In genomic region chr16:68842964-68843481, GRCh38 we compare ENCODE assay signal across 8 cellular contexts. TPM values are rescaled to one million over a fixed set of nuclear protein-coding genes. Genes with fewer than 3 reads are reported as not detected.
DNase-seq lines count a peak whose midpoint lies in the region; ATAC-seq and TF ChIP-seq lines count a peak whose summit lies in the region.
"Not testable (repeated sequence)": the region's sequence is repeated elsewhere in the genome, so short reads cannot be mapped to it uniquely, and the experiment has no call there.

No MANE protein-coding gene starts in this region.

- not testable (repeated sequence) for H3K36me3 ChIP-seq in BLaER1; Panc1 (ENCODE audit: control insufficient read depth, insufficient read depth, low read length); duodenal mucosa (ENCODE audit: control insufficient read depth in 1 of 2, insufficient read depth in 2 of 2, low read length in 2 of 2); iPS-15b (ENCODE audit: control insufficient read depth, insufficient read depth, low read length); stomach

- not testable (repeated sequence) for H3K36me3 Mint-ChIP-seq in HFFc6 (ENCODE audit: low read depth); natural killer cell treated with Interleukin-12 subunit alpha and Interleukin-12 subunit beta and Interleukin-15 and Interleukin-18, amount 100 ng/mL, for 72 hours
- peaks cover 16% of the 10 kb centered on the region for H3K36me3 Mint-ChIP-seq in activated T-helper 2 cell treated with anti-CD3 and anti-CD28 coated beads, Interferon-gamma antibody, Interleukin-2, Interleukin-4, amounts not matched to agents 10 μg/mL and 5 μg/mL and 100 μg/mL, durations not matched to agents 14 hours and 24 hours and 36 hours (ENCODE audit: low read depth)

- not testable (repeated sequence) for TF ChIP-seq POLR2A in stomach (IDR thresholded peaks at IDR 0.05)

- H3K27me3 Mint-ChIP-seq in HFFc6 (ENCODE audit: insufficient read depth); activated T-helper 2 cell treated with anti-CD3 and anti-CD28 coated beads, Interferon-gamma antibody, Interleukin-2, Interleukin-4, amounts not matched to agents 10 μg/mL and 5 μg/mL and 100 μg/mL, durations not matched to agents 14 hours and 24 hours and 36 hours (ENCODE audit: low read depth); natural killer cell treated with Interleukin-12 subunit alpha and Interleukin-12 subunit beta and Interleukin-15 and Interleukin-18, amount 100 ng/mL, for 72 hours: not testable (repeated sequence)

- H3K9me3 Mint-ChIP-seq in HFFc6; activated T-helper 2 cell treated with anti-CD3 and anti-CD28 coated beads, Interferon-gamma antibody, Interleukin-2, Interleukin-4, amounts not matched to agents 10 μg/mL and 5 μg/mL and 100 μg/mL, durations not matched to agents 14 hours and 24 hours and 36 hours; natural killer cell treated with Interleukin-12 subunit alpha and Interleukin-12 subunit beta and Interleukin-15 and Interleukin-18, amount 100 ng/mL, for 72 hours: not testable (repeated sequence)

- not testable (repeated sequence) for BruUV-seq in Panc1 (replicated peaks; lab: Mats Ljungman, UMichigan)

- H3K4me1 ChIP-seq in BLaER1 (peaks cover 15% of the 10 kb centered on the region), stomach (peaks cover 0 to 33% (median 13%) of the 10 kb centered on the region in 4 donors)
- not testable (repeated sequence) for H3K4me1 ChIP-seq in Panc1 (ENCODE audit: control insufficient read depth, insufficient read depth, low read length); duodenal mucosa (ENCODE audit: control insufficient read depth in 1 of 2, insufficient read depth in 2 of 2, low read length in 2 of 2); iPS-15b (ENCODE audit: control insufficient read depth, insufficient read depth, low read length)

- H3K9me3 ChIP-seq in BLaER1; Panc1 (ENCODE audit: control insufficient read depth, insufficient read depth, low read depth, low read length); duodenal mucosa (ENCODE audit: control insufficient read depth in 1 of 2, low read length in 2 of 2); iPS-15b (ENCODE audit: control insufficient read depth, insufficient read depth, low read length); stomach: not testable (repeated sequence)

- not testable (repeated sequence) for TF ChIP-seq EP300 in stomach (IDR thresholded peaks at IDR 0.05)

- TF ChIP-seq CTCF in HFFc6 (IDR thresholded peaks at IDR 0.05); Panc1 (IDR thresholded peaks at IDR 0.05); stomach (IDR thresholded peaks at IDR 0.05): not testable (repeated sequence)

- peak overlapping the region; percentile 95 for H3K27ac ChIP-seq in BLaER1
- H3K27ac ChIP-seq in Panc1 (ENCODE audit: low read length): peak overlapping the region; percentile 90
- peak overlapping the region; percentile 26 for H3K27ac ChIP-seq in duodenal mucosa (ENCODE audit: low read depth, low read length)
- H3K27ac ChIP-seq in stomach: peak overlapping the region in 4 of 5 donors; percentile 79 to 91 (median 86)

- not testable (repeated sequence) for H4K20me1 ChIP-seq in BLaER1

- H3K4me1 Mint-ChIP-seq in HFFc6 (ENCODE audit: low read depth): peaks cover 24% of the 10 kb centered on the region
- H3K4me1 Mint-ChIP-seq in activated T-helper 2 cell treated with anti-CD3 and anti-CD28 coated beads, Interferon-gamma antibody, Interleukin-2, Interleukin-4, amounts not matched to agents 10 μg/mL and 5 μg/mL and 100 μg/mL, durations not matched to agents 14 hours and 24 hours and 36 hours (ENCODE audit: low read depth): peaks cover 21% of the 10 kb centered on the region
- H3K4me1 Mint-ChIP-seq in natural killer cell treated with Interleukin-12 subunit alpha and Interleukin-12 subunit beta and Interleukin-15 and Interleukin-18, amount 100 ng/mL, for 72 hours (ENCODE audit: low read depth in 2 of 2): peaks cover 19 to 23% of the 10 kb centered on the region in 2 donors

- WGBS in stomach, 5 donors: 46 to 53% (median 51%) methylated on average over 21 to 23 of the region's 23 CpGs

- H3K4me3 ChIP-seq in BLaER1: peak overlapping the region; percentile 83
- H3K4me3 ChIP-seq in Panc1 (ENCODE audit: low read depth in 2 of 2, low read length in 2 of 2): peak overlapping the region; percentile 83 to 87
- H3K4me3 ChIP-seq in duodenal mucosa (ENCODE audit: low read depth in 1 of 2, low read length in 2 of 2): peak overlapping the region; percentile 90 to 95
- H3K4me3 ChIP-seq in iPS-15b (ENCODE audit: low read depth, low read length): peak overlapping the region; percentile 87
- H3K4me3 ChIP-seq in stomach: peak overlapping the region; percentile 67 to 97 (median 77)

- DNase-seq in HFFc6; activated T-helper 2 cell treated with anti-CD3 and anti-CD28 coated beads, Interferon-gamma antibody, Interleukin-2, Interleukin-4, amounts not matched to agents 10 μg/mL and 5 μg/mL and 100 μg/mL, durations not matched to agents 14 hours and 24 hours and 36 hours (ENCODE audit: low spot score); natural killer cell treated with Interleukin-12 subunit alpha and Interleukin-12 subunit beta and Interleukin-15 and Interleukin-18, amount 100 ng/mL, for 72 hours (ENCODE audit: low spot score); stomach: not testable (repeated sequence)
- DNase-seq in Panc1 (ENCODE audit: low read depth, low spot score): peak; percentile 33

- H3K27me3 ChIP-seq in BLaER1; Panc1 (ENCODE audit: control insufficient read depth, insufficient read depth, low read length); duodenal mucosa (ENCODE audit: control insufficient read depth in 1 of 2, insufficient read depth in 2 of 2, low read length in 2 of 2); iPS-15b (ENCODE audit: control insufficient read depth, insufficient read depth, low read length); stomach: not testable (repeated sequence)

- POLR2A ChIA-PET in Panc1 (lab: Charles Lee): interaction anchor here (0.7 kb wide), 1 partner anchor 9 kb away, joined by 3 read pairs; no protein-coding TSS in a partner anchor

- intact Hi-C loops in Panc1 (cut with micrococcal nuclease; ENCODE audit: unreplicated experiment): not testable (repeated sequence)
- intact Hi-C loops in activated T-helper 2 cell treated with anti-CD3 and anti-CD28 coated beads, Interferon-gamma antibody, Interleukin-2, Interleukin-4, amounts not matched to agents 10 μg/mL and 5 μg/mL and 100 μg/mL, durations not matched to agents 14 hours and 24 hours and 36 hours (cut with micrococcal nuclease): loop anchor here (1.0 to 10.0 kb wide), 4 partner anchors 86 to 922 kb away; partner anchors contain the start of genes CHTF8, UTP4 and WWP2
- intact Hi-C loops in stomach (cut with DNase I; ENCODE audit: low total_unique reads): loop anchor here (10.0 kb wide), 1 partner anchor 282 kb away; no protein-coding TSS in a partner anchor

- H3K4me2 ChIP-seq in BLaER1: peak overlapping the region; percentile 91

- H3K27ac Mint-ChIP-seq in HFFc6: peak overlapping the region; percentile 92
- H3K27ac Mint-ChIP-seq in activated T-helper 2 cell treated with anti-CD3 and anti-CD28 coated beads, Interferon-gamma antibody, Interleukin-2, Interleukin-4, amounts not matched to agents 10 μg/mL and 5 μg/mL and 100 μg/mL, durations not matched to agents 14 hours and 24 hours and 36 hours: peak overlapping the region; percentile 87
- peak overlapping the region; percentile 84 to 85 for H3K27ac Mint-ChIP-seq in natural killer cell treated with Interleukin-12 subunit alpha and Interleukin-12 subunit beta and Interleukin-15 and Interleukin-18, amount 100 ng/mL, for 72 hours

- H3K4me3 Mint-ChIP-seq in HFFc6: peak overlapping the region; percentile 97
- H3K4me3 Mint-ChIP-seq in activated T-helper 2 cell treated with anti-CD3 and anti-CD28 coated beads, Interferon-gamma antibody, Interleukin-2, Interleukin-4, amounts not matched to agents 10 μg/mL and 5 μg/mL and 100 μg/mL, durations not matched to agents 14 hours and 24 hours and 36 hours (ENCODE audit: low read depth): peak overlapping the region; percentile 95
- peak overlapping the region; percentile 96 for H3K4me3 Mint-ChIP-seq in natural killer cell treated with Interleukin-12 subunit alpha and Interleukin-12 subunit beta and Interleukin-15 and Interleukin-18, amount 100 ng/mL, for 72 hours

- in situ Hi-C loops in Panc1 (cut with HindIII; ENCODE audit: low pct_unique_long_range_greater_than_20kb, low sequenced_read_pairs): not testable (repeated sequence)

- peak overlapping the region; percentile 95 for H3K9ac ChIP-seq in BLaER1
- peak overlapping the region; percentile 75 to 84 for H3K9ac ChIP-seq in duodenal mucosa (ENCODE audit: low read depth in 1 of 2, low read length in 2 of 2)
- not testable (repeated sequence) for H3K9ac ChIP-seq in iPS-15b (ENCODE audit: low read depth, low read length)

- peak; percentile 35 for ATAC-seq in Panc1
- not testable (repeated sequence) for ATAC-seq in natural killer cell treated with Interleukin-12 subunit alpha and Interleukin-12 subunit beta and Interleukin-15 and Interleukin-18, amount 100 ng/mL, for 72 hours

- CTCF ChIA-PET in Panc1 (lab: Charles Lee): interaction anchor here (0.7 kb wide), 1 partner anchor 264 kb away, joined by 3 read pairs; no protein-coding TSS in a partner anchor

RNA-seq across cellular contexts. Expression of gene TANGO6, which starts 0.3 kb away (rescaled TPM):
- 10 to 100 TPM; 14.7 to 22.1 (median 18.9) TPM for total RNA-seq in HFFc6 (2021; fragmentation: NEBNext Ultra II Directional; extraction: Animal tissue kit (Norgen Biotek cat#: 25700))
- 11.0 TPM for total RNA-seq in Panc1 (2021; ENCODE audit: unreplicated experiment)
- polyA plus RNA-seq in Panc1 (2012; ENCODE audit: insufficient read length): 5.7 TPM
- 29.3 and 30.0 TPM in 2 replicates for total RNA-seq in activated T-helper 2 cell treated with anti-CD3 and anti-CD28 coated beads, Interferon-gamma antibody, Interleukin-2, Interleukin-4, amounts not matched to agents 10 μg/mL and 5 μg/mL and 100 μg/mL, durations not matched to agents 14 hours and 24 hours and 36 hours
- total RNA-seq in natural killer cell treated with Interleukin-12 subunit alpha and Interleukin-12 subunit beta and Interleukin-15 and Interleukin-18, amount 100 ng/mL, for 72 hours: 10 to 100 TPM; 26.6 to 62.3 TPM
- 10 to 100 TPM in 4 of 5 donors, 1 to 10 TPM in 1; 9.7 to 32.7 (median 17.3) TPM for total RNA-seq in stomach
- 1 to 10 TPM; 2.2 to 9.9 (median 3.9) TPM for polyA plus RNA-seq in stomach

Comparison
In these comparisons a context has a peak if more than half of its experiments do, and no peak if none do; other contexts are left out.
1. H3K27ac ChIP-seq: peak in every context shown above with its lines; median percentile 95 in BLaER1; 90 in Panc1; 86 in stomach; 26 in duodenal mucosa.